In the genomic region with DNA sequence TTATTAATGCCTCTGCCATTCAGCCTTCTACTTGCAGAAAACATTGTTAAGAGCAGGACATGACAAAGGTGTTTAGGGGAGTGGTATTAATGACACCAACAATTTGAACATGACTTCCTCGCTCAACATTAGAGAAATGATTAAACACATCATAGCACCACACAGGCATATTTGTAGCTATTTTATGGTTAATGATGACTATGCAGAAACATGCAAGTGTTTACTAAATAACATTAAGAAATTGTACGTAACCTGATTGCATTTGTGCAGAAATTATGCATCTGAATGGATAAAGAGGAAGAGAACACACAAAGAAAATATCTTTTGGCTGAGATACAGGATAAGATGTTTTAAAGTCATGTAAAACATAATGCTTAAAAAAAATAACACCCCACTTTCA, we compare ENCODE assay signal across 10 cellular contexts.
"Had no signal": no experiment of that assay in that cellular context is flagged by ENCODE, and none has a peak within 500 bp of the region (broad histone marks: within the 10 kb centered on the region; RNA-seq: fewer than 3 reads in every experiment).

No MANE protein-coding gene starts in this region.

- H3K9ac ChIP-seq: KMS-11 had no signal

- H3K27ac Mint-ChIP-seq: GM23338, H9, HFFc6 had no signal

- ATAC-seq: GM23338 had no signal

- H3K4me1 Mint-ChIP-seq: GM23338, H9 had no signal

- FAIRE-seq: H1, H54, HTR-8/SVneo had no signal

- H3K27ac ChIP-seq: KMS-11 had no signal

- H3K4me2 ChIP-seq: GM23338, KMS-11 had no signal

- H2AFZ ChIP-seq: GM23338 had no signal

- H3K4me3 Mint-ChIP-seq: GM23338, H9, HFFc6 had no signal

- H3K4me3 ChIP-seq: GM23338 had no signal

- DNase-seq: H9, HCEC 1CT, HFFc6, Karpas-422, KBM-7 had no signal
